In genomic region chr2:195662138-195662537, GRCh38 we compare ENCODE assay signal across 19 cellular contexts. TPM values are rescaled to one million over a fixed set of nuclear protein-coding genes. Genes with fewer than 3 reads are reported as not detected.
A peak's percentile ranks its signal among the peaks of the same experiment; 100 is the strongest.
DNase-seq lines count a peak whose midpoint lies in the region; ATAC-seq, FAIRE-seq and TF ChIP-seq lines count a peak whose summit lies in the region.
"Had no signal": no experiment of that assay in that cellular context is flagged by ENCODE, and none has a peak within 500 bp of the region (broad histone marks: within the 10 kb centered on the region; RNA-seq: fewer than 3 reads in every experiment).

No MANE protein-coding gene starts in this region.

- H4K20me1 ChIP-seq in mammary epithelial cell (ENCODE audit: insufficient read depth, low read length) (no peaks in the 10 kb centered on the region), K562 (replicated peaks; ENCODE audit: control insufficient read depth, insufficient read depth, low read length) (no peaks in the 10 kb centered on the region)

- H3K4me3 Mint-ChIP-seq in MCF 10A (ENCODE audit: unreplicated experiment): no peak overlapping the region
- H3K4me3 Mint-ChIP-seq: endodermal cell, natural killer cell had no signal

- BruUV-seq in MCF 10A (replicated peaks; lab: Mats Ljungman, UMichigan) (no TSS peak), mammary epithelial cell (replicated peaks; lab: Mats Ljungman, UMichigan) (no TSS peak), K562 (replicated peaks; lab: Mats Ljungman, UMichigan) (no TSS peak)

- POLR2A ChIA-PET in MCF 10A (lab: Yijun Ruan, JAX): interaction anchor here (0.7 to 1.5 kb wide), 5 partner anchors 13 to 1137 kb away, joined by 3 to 6 read pairs (median 4); partner anchors contain the start of gene GTF3C3
- POLR2A ChIA-PET in K562 (lab: Yijun Ruan, JAX): no interaction called here

- intact Hi-C loops in MCF 10A (cut with micrococcal nuclease): no loop called here
- intact Hi-C loops in mammary epithelial cell (cut with micrococcal nuclease): loop anchor here (5.0 to 10.0 kb wide), 2 partner anchors 173 to 1695 kb away; no protein-coding TSS in a partner anchor
- intact Hi-C loops in K562 (cut with micrococcal nuclease): loop anchor here (5.0 to 10.0 kb wide), 4 partner anchors 173 to 405 kb away; partner anchors contain the start of gene DNAH7

- TF ChIP-seq POLR2A in NB4 (IDR thresholded peaks at IDR 0.05; ENCODE audit: extremely low read depth, insufficient read length): no peak
- no peak for TF ChIP-seq POLR2A in K562 (conservative IDR thresholded peaks at IDR 0.05)

- peaks cover 61% of the 10 kb centered on the region for H3K79me2 ChIP-seq in mammary epithelial cell (ENCODE audit: insufficient read depth, low read length)
- peaks cover 92% of the 10 kb centered on the region for H3K79me2 ChIP-seq in K562 (ENCODE audit: control insufficient read depth, insufficient read depth, low read length)

- H3K4me1 ChIP-seq in mammary epithelial cell (ENCODE audit: insufficient read depth, low read length) (no peaks in the 10 kb centered on the region), K562 (replicated peaks in 1 of 2; ENCODE audit: control insufficient read depth in 2 of 2, insufficient read depth in 2 of 2, low read length in 2 of 2) (peaks cover 6 to 11% of the 10 kb centered on the region in 2 experiments; a peak in 3 of 5 replicates)

- 60% methylated on average over 2 of the region's 3 CpGs for WGBS in mammary epithelial cell (ENCODE audit: low coverage, missing lambda C conversion rate)
- WGBS in K562 (ENCODE audit: insufficient coverage, low coverage, missing lambda C conversion rate): 3% methylated on average over 3 of the region's 3 CpGs

- H3K36me3 Mint-ChIP-seq in MCF 10A (ENCODE audit: insufficient read depth, unreplicated experiment): peaks cover 18% of the 10 kb centered on the region
- H3K36me3 Mint-ChIP-seq: natural killer cell had no signal

- peak overlapping the region; percentile 9 for H3K27ac Mint-ChIP-seq in MCF 10A (ENCODE audit: low read depth, unreplicated experiment)
- H3K27ac Mint-ChIP-seq: endodermal cell had no signal

- no peak overlapping the region for H3K9ac ChIP-seq in mammary epithelial cell (ENCODE audit: insufficient read depth, low read length)
- H3K9ac ChIP-seq in K562 (ENCODE audit: insufficient read depth in 1 of 2, low read depth in 2 of 2, low read length in 2 of 2): peak overlapping the region in 1 of 2 experiments; percentile 25; a peak in 1 of 4 replicates

- H3K4me3 ChIP-seq in mammary epithelial cell (replicated peaks in 1 of 3; ENCODE audit: insufficient read depth in 1 of 3, low read depth in 2 of 3, low read length in 3 of 3) (no peak overlapping the region), NB4 (ENCODE audit: low read depth, low read length) (no peak overlapping the region), K562 (no peak overlapping the region)
- H3K4me3 ChIP-seq: left lung, thoracic aorta had no signal

- CTCF ChIA-PET in MCF 10A (lab: Yijun Ruan, JAX): interaction anchor here (0.5 to 1.5 kb wide), 4 partner anchors 108 to 342 kb away, joined by 3 to 8 read pairs (median 4); no protein-coding TSS in a partner anchor
- CTCF ChIA-PET in mammary epithelial cell (lab: Charles Lee; ENCODE audit: low non-redundant PET): no interaction called here
- CTCF ChIA-PET in K562 (lab: Yijun Ruan, JAX; ENCODE audit: low intra/inter-chr PET ratio): no interaction called here

- H3K4me2 ChIP-seq in mammary epithelial cell (ENCODE audit: insufficient read depth, low read depth, low read length): no peak overlapping the region
- peak overlapping the region; percentile 37; the same call in 1 of the 2 replicates for H3K4me2 ChIP-seq in K562 (ENCODE audit: insufficient read depth, low read length)

- no peak for TF ChIP-seq RAD21 in K562 (CRISPR knock-in tag; conservative IDR thresholded peaks at IDR 0.05 in 1 of 2, IDR thresholded peaks at IDR 0.05 in 1 of 2)

- H3K9me3 Mint-ChIP-seq in MCF 10A (ENCODE audit: unreplicated experiment): no peaks in the 10 kb centered on the region
- H3K9me3 Mint-ChIP-seq: endodermal cell, natural killer cell had no signal

- ATAC-seq in K562 (peak; percentile 71), GM19463 (IDR thresholded peaks at IDR 0.05; ENCODE audit: unreplicated experiment) (no peak)
- ATAC-seq: HepG2, left lung, natural killer cell had no signal

- in situ Hi-C loops in mammary epithelial cell (cut with MboI; ENCODE audit: low sequenced_read_pairs in 2 of 2) (loop anchor here in 1 of 2 donors (10.0 to 25.0 kb wide), 2 partner anchors 273 to 400 kb away; partner anchors contain the start of gene DNAH7), K562 (cut with MboI) (loop anchor here (25.0 kb wide), 1 partner anchor 400 kb away; the partner anchor contains the start of gene DNAH7)

- H3K27ac ChIP-seq in mammary epithelial cell (ENCODE audit: insufficient read depth, low read depth, low read length): no peak overlapping the region
- H3K27ac ChIP-seq in K562 (ENCODE audit: extremely low read depth, low read depth, low read length): peak overlapping the region; percentile 66
- H3K27ac ChIP-seq: left lung, thoracic aorta had no signal

- H3K4me1 Mint-ChIP-seq in MCF 10A (ENCODE audit: insufficient read depth, unreplicated experiment): peaks cover 11% of the 10 kb centered on the region

- dilution Hi-C loops in mammary epithelial cell (cut with HindIII; ENCODE audit: low sequenced_read_pairs): loop anchor here (10.0 kb wide), 1 partner anchor 273 kb away; no protein-coding TSS in a partner anchor

- no peak overlapping the region for H2AFZ ChIP-seq in mammary epithelial cell (ENCODE audit: low read depth, low read length)
- H2AFZ ChIP-seq in K562 (ENCODE audit: low read depth, low read length): no peak overlapping the region

- H3K36me3 ChIP-seq in mammary epithelial cell (ENCODE audit: insufficient read depth, low read length) (peaks cover 2% of the 10 kb centered on the region), K562 (ENCODE audit: control insufficient read depth, insufficient read depth, low read length) (peaks cover 17% of the 10 kb centered on the region; the same call in 2 of the 3 replicates)
- H3K36me3 ChIP-seq: left lung, thoracic aorta had no signal

- peak; percentile 89 for FAIRE-seq in K562 (lab: Jason Lieb, UNC)
- FAIRE-seq: HepG2, TTC549 had no signal

- no peaks in the 10 kb centered on the region for H3K9me3 ChIP-seq in mammary epithelial cell (replicated peaks; ENCODE audit: insufficient read depth, low read length)
- no peaks in the 10 kb centered on the region for H3K9me3 ChIP-seq in K562 (replicated peaks; ENCODE audit: control insufficient read depth, insufficient read depth, low read depth, low read length)
- H3K9me3 ChIP-seq: left lung, thoracic aorta had no signal

- H3K9me1 ChIP-seq in K562 (ENCODE audit: control insufficient read depth, insufficient read depth, low read length): no peaks in the 10 kb centered on the region

- DNase-seq in MCF 10A (ENCODE audit: unreplicated experiment) (no peak), mammary epithelial cell (no peak), NB4 (ENCODE audit: low read depth) (peak; percentile 37), K562 (ENCODE audit: extremely low read depth in 1 of 4, low spot score in 3 of 4) (peak; percentile 17 to 83 (median 36)), hippocampal formation (lab: John Stamatoyannopoulos, UW) (no peak), COLO829 (ENCODE audit: low spot score) (no peak)
- no peak for DNase-seq in central memory CD4-positive, alpha-beta T cell
- DNase-seq: cerebellar nuclear complex, DMS53, endodermal cell, left lung, natural killer cell, NCI-H1436, NCI-H2227 treated with DMSO at 0.1 percent for 48 hours, SIG-M5 had no signal

- no peaks in the 10 kb centered on the region for H3K27me3 ChIP-seq in mammary epithelial cell (ENCODE audit: insufficient read depth, low read length)
- no peaks in the 10 kb centered on the region for H3K27me3 ChIP-seq in K562 (ENCODE audit: control insufficient read depth in 2 of 2, insufficient read depth in 2 of 2, low read length in 2 of 2)
- H3K27me3 ChIP-seq: left lung had no signal

- H3K27me3 Mint-ChIP-seq in MCF 10A (ENCODE audit: insufficient read depth, unreplicated experiment): no peaks in the 10 kb centered on the region

- peak; percentile 76 for TF ChIP-seq EP300 in K562 (IDR thresholded peaks at IDR 0.05; ENCODE audit: low read length)

- TF ChIP-seq CTCF in MCF 10A (IDR thresholded peaks at IDR 0.05; ENCODE audit: unreplicated experiment): no peak
- no peak for TF ChIP-seq CTCF in mammary epithelial cell (conservative IDR thresholded peaks at IDR 0.05 in 1 of 2, IDR thresholded peaks at IDR 0.05 in 1 of 2; ENCODE audit: extremely low read depth in 1 of 2, insufficient read depth in 1 of 2, low read depth in 1 of 2, low read length in 2 of 2)
- TF ChIP-seq CTCF in NB4 (IDR thresholded peaks at IDR 0.05; ENCODE audit: low read depth, low read length): no peak
- no peak for TF ChIP-seq CTCF in K562 (IDR thresholded peaks at IDR 0.05 in 2 of 3, conservative IDR thresholded peaks at IDR 0.05 in 1 of 3; ENCODE audit: insufficient read depth in 2 of 3, low read depth in 1 of 3, low read length in 3 of 3)

TF ChIP-seq in K562, 482 proteins besides CTCF, POLR2A, EP300 and RAD21 (continues in another document):
- TF ChIP-seq ZNF143 (CRISPR knock-in tag; IDR thresholded peaks at IDR 0.05): no peak
- peak; percentile 35; the same call in 1 of the 2 replicates for TF ChIP-seq CTBP1 (IDR thresholded peaks at IDR 0.05; ENCODE audit: borderline replicate concordance)

RNA-seq across cellular contexts. Expression of gene SLC39A10, which starts 5.1 kb away (rescaled TPM):
- 47.8 and 59.8 TPM in 2 replicates for total RNA-seq in MCF 10A (2022)
- 10 to 100 TPM; 54.5 to 60.7 TPM for total RNA-seq in mammary epithelial cell
- 20.0 TPM for polyA plus RNA-seq in mammary epithelial cell
- polyA minus RNA-seq in mammary epithelial cell: 31.5 TPM
- total RNA-seq in K562 (2011; cell fraction: chromatin; rRNA removed; ENCODE audit: low replicate concordance): 34.4 and 95.3 TPM in 2 replicates
- 38.0 and 44.5 TPM in 2 replicates for total RNA-seq in K562 (2011; cell fraction: nucleolus; rRNA removed)
- total RNA-seq in K562 (2011; cell fraction: nucleoplasm; rRNA removed): 59.2 and 86.5 TPM in 2 replicates
- 16.7 and 20.6 TPM in 2 replicates for total RNA-seq in K562 (2014; rRNA removed)
- 40.1 and 42.6 TPM in 2 replicates for total RNA-seq in K562 (2014; rRNA removed; fragmentation: Illumina TruSeq; extraction: Trizol)
- total RNA-seq in K562 (2015; rRNA removed; fragmentation: Illumina TruSeq; extraction: Trizol): 36.5 and 37.7 TPM in 2 replicates
- total RNA-seq in K562 (2021): 34.8 and 35.5 TPM in 2 replicates
- polyA plus RNA-seq in K562 (2011; rRNA removed): 34.2 and 37.8 TPM in 2 replicates
- 7.7 and 16.7 TPM in 2 replicates for polyA plus RNA-seq in K562 (2011; cell fraction: cytosol; rRNA removed)
- 18.3 and 28.9 TPM in 2 replicates for polyA plus RNA-seq in K562 (2011; cell fraction: nucleus; rRNA removed)
- polyA plus RNA-seq in K562 (2012): 13.0 and 15.7 TPM in 2 replicates
- polyA plus RNA-seq in K562 (2014; fragmentation: Illumina TruSeq; extraction: Trizol): 20.6 and 23.1 TPM in 2 replicates
- polyA plus RNA-seq in K562 (2014; fragmentation: Nextera tagmentation; extraction: Ambion mirVana): 10 to 100 TPM; 14.5 to 18.2 TPM
- polyA plus RNA-seq in K562 (2014; rRNA removed): 12.5 and 13.7 TPM in 2 replicates
- polyA minus RNA-seq in K562 (2011; rRNA and poly(A)+ RNA removed): 118 and 121 TPM in 2 replicates
- polyA minus RNA-seq in K562 (2011; cell fraction: cytosol; rRNA and poly(A)+ RNA removed): 26.0 and 45.5 TPM in 2 replicates
- polyA minus RNA-seq in K562 (2011; cell fraction: nucleus; rRNA and poly(A)+ RNA removed): 28.3 and 51.6 TPM in 2 replicates

Comparison
In these comparisons a context has a peak if more than half of its experiments do, and no peak if none do; other contexts are left out.
1. DNase-seq: peak in NB4 (single experiment) and K562 (4 of 4); none in MCF 10A (single experiment), mammary epithelial cell (single experiment), hippocampal formation (0 of 2), COLO829 (single experiment) and central memory CD4-positive, alpha-beta T cell (single experiment).